ENCODE assay signal across 14 cellular contexts in the genomic region with DNA sequence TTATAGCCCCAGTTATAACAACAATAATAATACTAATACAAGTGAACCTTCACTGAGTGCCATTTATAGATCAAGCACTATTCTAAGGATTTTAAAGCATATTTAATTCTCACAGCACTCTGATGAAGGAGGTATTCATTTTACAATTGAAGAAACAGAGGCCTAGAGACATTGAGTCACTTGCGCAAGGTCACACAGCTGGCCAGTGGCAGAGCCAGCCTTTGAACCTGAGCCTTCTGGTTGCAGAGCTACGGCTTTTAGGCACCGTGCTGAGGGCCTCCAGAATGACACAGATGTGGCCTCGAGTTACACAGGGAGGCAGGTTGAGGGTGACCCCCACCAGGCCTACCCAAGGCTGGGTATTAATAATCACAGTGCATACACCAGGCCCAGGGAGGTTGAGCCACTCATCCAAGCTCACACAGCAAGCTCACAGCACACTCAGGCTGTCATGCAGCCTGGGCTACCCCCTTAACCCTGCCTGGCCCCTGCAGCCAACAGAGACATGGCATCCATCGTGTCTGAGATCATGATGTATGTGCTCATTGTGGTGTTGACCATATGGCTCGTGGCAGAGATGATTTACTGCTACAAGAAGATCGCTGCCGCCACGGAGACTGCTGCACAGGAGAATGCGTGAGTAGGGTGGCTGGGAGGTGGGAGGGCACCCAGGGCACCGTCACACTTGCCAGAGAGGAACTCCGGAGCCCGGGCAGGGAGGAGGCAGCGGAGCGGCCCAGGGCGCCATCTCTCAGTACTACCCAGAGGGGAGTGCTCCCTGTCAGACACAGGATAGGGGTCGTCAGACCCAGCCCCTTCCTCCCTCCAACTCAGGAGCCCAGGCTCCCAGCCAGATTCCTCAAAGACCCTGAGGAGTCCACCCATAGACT. TPM values are rescaled to one million over a fixed set of nuclear protein-coding genes. Genes with fewer than 3 reads are reported as not detected.
DNase-seq lines count a peak whose midpoint lies in the region; ATAC-seq, FAIRE-seq and TF ChIP-seq lines count a peak whose summit lies in the region.
"Had no signal": no experiment of that assay in that cellular context is flagged by ENCODE, and none has a peak within 500 bp of the region (broad histone marks: within the 10 kb centered on the region; RNA-seq: fewer than 3 reads in every experiment).

No MANE protein-coding gene starts in this region.

- H3K4me1 Mint-ChIP-seq in CD14-positive monocyte, result peaks cover 31% of the 10 kb centered on the region
- peaks cover 15 to 23% (median 18%) of the 10 kb centered on the region in 3 donors for H3K4me1 Mint-ChIP-seq in IgD-negative memory B cell
- H3K4me1 Mint-ChIP-seq in neural progenitor cell, result peaks cover 15% of the 10 kb centered on the region

- H3K4me3 Mint-ChIP-seq in CD14-positive monocyte (peak overlapping the region; percentile 52 to 76), IgD-negative memory B cell (peak overlapping the region in 3 of 4 donors; percentile 50 to 91 (median 86)), neural progenitor cell (peak overlapping the region; percentile 13)

- H3K36me3 ChIP-seq in GM12878 (ENCODE audit: control insufficient read depth in 2 of 2, insufficient read depth in 2 of 2, low read length in 1 of 2), result no peaks in the 10 kb centered on the region
- no peaks in the 10 kb centered on the region for H3K36me3 ChIP-seq in neural progenitor cell

- intact Hi-C loops in CD14-positive monocyte (cut with micrococcal nuclease), result no loop called here
- intact Hi-C loops in GM12878 (cut with micrococcal nuclease; ENCODE audit: unreplicated experiment), result no loop called here

- TF ChIP-seq CTCF in CD14-positive monocyte (IDR thresholded peaks at IDR 0.05) (no peak), GM12878 (IDR thresholded peaks at IDR 0.05 in 2 of 3, conservative IDR thresholded peaks at IDR 0.05 in 1 of 3; ENCODE audit: control insufficient read depth in 2 of 3, extremely low read depth in 1 of 3, insufficient read depth in 1 of 3, low read depth in 3 of 3, low read length in 3 of 3) (no peak), neural progenitor cell (IDR thresholded peaks at IDR 0.05) (no peak), RWPE1 (conservative IDR thresholded peaks at IDR 0.05; ENCODE audit: low read depth) (no peak)

- H3K27ac ChIP-seq in GM12878 (ENCODE audit: control insufficient read depth, insufficient read depth) (no peak overlapping the region), neural progenitor cell (no peak overlapping the region), RWPE1 (no peak overlapping the region)
- H3K27ac ChIP-seq: HL-60 had no signal

- ATAC-seq in GM12878, result peak; percentile 24
- ATAC-seq in HG02759 (IDR thresholded peaks at IDR 0.05; ENCODE audit: unreplicated experiment), result no peak
- ATAC-seq: esophagus mucosa had no signal

- POLR2A ChIA-PET in GM12878 (lab: Charles Lee), result no interaction called here
- POLR2A ChIA-PET in RWPE1 (lab: Yijun Ruan, JAX; ENCODE audit: low non-redundant PET), result no interaction called here

- peaks cover 0 to 2% (median 0%) of the 10 kb centered on the region in 7 donors for H3K9me3 Mint-ChIP-seq in CD14-positive monocyte
- H3K9me3 Mint-ChIP-seq in IgD-negative memory B cell, result no peaks in the 10 kb centered on the region
- no peaks in the 10 kb centered on the region for H3K9me3 Mint-ChIP-seq in neural progenitor cell

- no peaks in the 10 kb centered on the region for H3F3A ChIP-seq in neural progenitor cell (ENCODE audit: low read depth)

- H3K79me2 ChIP-seq in GM12878 (ENCODE audit: control insufficient read depth, insufficient read depth, low read length) (no peaks in the 10 kb centered on the region), neural progenitor cell (ENCODE audit: low read depth) (no peaks in the 10 kb centered on the region)

- TF ChIP-seq EP300 in GM12878 (IDR thresholded peaks at IDR 0.05; ENCODE audit: borderline replicate concordance in 1 of 2, control insufficient read depth in 1 of 2, low read depth in 2 of 2, low read length in 2 of 2), result no peak

- H3K9ac ChIP-seq in GM12878 (ENCODE audit: control insufficient read depth, insufficient read depth, low read length) (no peak overlapping the region), neural progenitor cell (no peak overlapping the region)

- FAIRE-seq in GM12878 (lab: Jason Lieb, UNC), result peak; percentile 38

- H4K20me1 ChIP-seq in GM12878 (ENCODE audit: control insufficient read depth, insufficient read depth) (no peaks in the 10 kb centered on the region), neural progenitor cell (ENCODE audit: low read depth) (no peaks in the 10 kb centered on the region)

- peaks cover 25 to 50% (median 36%) of the 10 kb centered on the region in 3 donors for H3K27me3 Mint-ChIP-seq in CD14-positive monocyte (ENCODE audit: low read depth in 3 of 3)
- H3K27me3 Mint-ChIP-seq in IgD-negative memory B cell, result peaks cover 11% of the 10 kb centered on the region
- peaks cover 12% of the 10 kb centered on the region for H3K27me3 Mint-ChIP-seq in neural progenitor cell (ENCODE audit: insufficient read depth, low read depth)

- H2AFZ ChIP-seq in GM12878 (ENCODE audit: control insufficient read depth, low read depth, low read length) (peak overlapping the region; percentile 39), neural progenitor cell (replicated peaks) (no peak overlapping the region)

- no peak for TF ChIP-seq POLR2A in GM12878 (IDR thresholded peaks at IDR 0.05; ENCODE audit: low read depth, low read length)

- 59% methylated on average over 16 of the region's 17 CpGs for WGBS in GM12878 (ENCODE audit: insufficient coverage, insufficient replicate concordance, low lambda C conversion rate, missing lambda C conversion rate)

- H3K27me3 ChIP-seq in GM12878 (replicated peaks in 1 of 2; ENCODE audit: control insufficient read depth in 2 of 2, insufficient read depth in 2 of 2, low read length in 1 of 2) (peaks cover 0 to 5% of the 10 kb centered on the region in 2 experiments; a peak in 3 of 4 replicates), neural progenitor cell (no peaks in the 10 kb centered on the region)

- in situ Hi-C loops in GM12878 (cut with MboI), result no loop called here

- SMC1A ChIA-PET in GM12878 (lab: Charles Lee; ENCODE audit: uncharacterized antibody, unreplicated experiment), result interaction anchor here (0.9 kb wide), 1 partner anchor 28 kb away, joined by 3 read pairs; no protein-coding TSS in a partner anchor

- TF ChIP-seq RAD21 in GM12878 (IDR thresholded peaks at IDR 0.05; ENCODE audit: insufficient read depth, low read depth, low read length), result no peak

- H3K4me2 ChIP-seq in GM12878 (ENCODE audit: control insufficient read depth, insufficient read depth), result peak overlapping the region; percentile 41; the same call in 1 of the 2 replicates
- H3K4me2 ChIP-seq in neural progenitor cell, result no peak overlapping the region

- no peak for DNase-seq in CD14-positive monocyte (ENCODE audit: low spot score)
- DNase-seq in GM12878 (ENCODE audit: low read depth, low spot score), result no peak
- DNase-seq in neural progenitor cell (ENCODE audit: low spot score), result no peak
- no peak for DNase-seq in stimulated activated CD4-positive, alpha-beta T cell treated with anti-CD3 and anti-CD28 coated beads, Interleukin-1b, Interleukin-23, amount 100 ng/mL, for 48 hours
- DNase-seq in RWPE1 (ENCODE audit: low spot score), result no peak
- DNase-seq in globus pallidus (ENCODE audit: low spot score), result no peak
- DNase-seq: HCEC 1CT, NCI-H187 had no signal

- H3K36me3 Mint-ChIP-seq in CD14-positive monocyte, result peaks cover 0 to 7% of the 10 kb centered on the region in 2 donors
- H3K36me3 Mint-ChIP-seq in IgD-negative memory B cell, result no peaks in the 10 kb centered on the region
- H3K36me3 Mint-ChIP-seq in neural progenitor cell, result no peaks in the 10 kb centered on the region

- CTCF ChIA-PET in GM12878 (lab: Yijun Ruan, JAX), result interaction anchor here (1.1 to 2.0 kb wide), 4 partner anchors 8 to 75 kb away, joined by 3 to 5 read pairs (median 4); no protein-coding TSS in a partner anchor
- CTCF ChIA-PET in RWPE1 (lab: Yijun Ruan, JAX), result interaction anchor here (0.7 to 1.3 kb wide), 3 partner anchors 10 to 236 kb away, joined by 3 to 5 read pairs (median 3); no protein-coding TSS in a partner anchor

- no TSS peak for BruUV-seq in GM12878 (replicated peaks; lab: Mats Ljungman, UMichigan)

- no peaks in the 10 kb centered on the region for H3K9me3 ChIP-seq in GM12878 (replicated peaks; ENCODE audit: control insufficient read depth, insufficient read depth, low read length)
- no peaks in the 10 kb centered on the region for H3K9me3 ChIP-seq in neural progenitor cell (ENCODE audit: low read depth)
- H3K9me3 ChIP-seq: ascending aorta had no signal

- H3K4me1 ChIP-seq in GM12878 (ENCODE audit: control insufficient read depth, insufficient read depth, low read length) (peaks cover 13% of the 10 kb centered on the region), neural progenitor cell (peaks cover 14% of the 10 kb centered on the region)

- H3K27ac Mint-ChIP-seq in CD14-positive monocyte, result no peak overlapping the region
- H3K27ac Mint-ChIP-seq in IgD-negative memory B cell, result no peak overlapping the region
- no peak overlapping the region for H3K27ac Mint-ChIP-seq in neural progenitor cell

- RAD21 ChIA-PET in GM12878 (lab: Charles Lee; ENCODE audit: unreplicated experiment), result interaction anchor here (0.9 kb wide), 1 partner anchor 26 kb away, joined by 3 read pairs; no protein-coding TSS in a partner anchor

- no peak overlapping the region for H3K4me3 ChIP-seq in GM12878
- H3K4me3 ChIP-seq in neural progenitor cell, result no peak overlapping the region

RNA-seq across cellular contexts. Expression of a gene that starts 2.7 kb away (rescaled TPM):
- polyA plus RNA-seq in CD14-positive monocyte (not detected), IgD-negative memory B cell (not detected), GM12878 (2011; rRNA removed) (not detected in 2 replicates), GM12878 (2014; fragmentation: Illumina TruSeq; extraction: Trizol) (not detected in 2 replicates), GM12878 (2014; fragmentation: Nextera tagmentation; extraction: Ambion mirVana) (not detected), GM12878 (2014; rRNA removed) (0.16 TPM in 1 of 2 replicates, not detected in the other), GM12878 (2016; fragmentation: Nextera tagmentation; extraction: Ambion mirVana) (under 1 TPM in 1 of 2 experiments, not detected in 1; 0.35 TPM)
- total RNA-seq in GM12878 (2013; cell fraction: nucleolus; rRNA removed), result not detected in 2 replicates
- total RNA-seq in GM12878 (2014; rRNA removed) (not detected in 2 replicates), GM12878 (2014; rRNA removed; fragmentation: Illumina TruSeq; extraction: Trizol) (not detected in 2 replicates), GM12878 (2021) (0.13 and 0.21 TPM in 2 replicates), neural progenitor cell (ENCODE audit: low replicate concordance) (0.30 and 2.2 TPM in 2 replicates)
- polyA plus RNA-seq in GM12878 (2011; ENCODE audit: low read depth), result not detected
- polyA plus RNA-seq in GM12878 (2011; cell fraction: cytosol; rRNA removed), result not detected in 2 replicates
- polyA plus RNA-seq in GM12878 (2011; cell fraction: nucleus; rRNA removed), result 0.12 TPM in 1 of 2 replicates, not detected in the other
- polyA plus RNA-seq in GM12878 (2012), result not detected in 2 replicates
- polyA minus RNA-seq in GM12878 (2011; rRNA and poly(A)+ RNA removed), result not detected in 2 replicates
- polyA minus RNA-seq in GM12878 (2011; cell fraction: cytosol; rRNA and poly(A)+ RNA removed), result not detected in 2 replicates
- polyA minus RNA-seq in GM12878 (2011; cell fraction: nucleus; rRNA and poly(A)+ RNA removed), result not detected in 2 replicates
- total RNA-seq: Daoy, esophagus mucosa had no signal

RNA-seq across cellular contexts. Expression of a gene that starts 8.6 kb away (rescaled TPM):
- polyA plus RNA-seq in CD14-positive monocyte, result under 1 TPM in 1 of 2 donors, not detected in 1; 0.08 TPM
- not detected for polyA plus RNA-seq in IgD-negative memory B cell
- 0.50 and 0.73 TPM in 2 replicates for total RNA-seq in GM12878 (2013; cell fraction: nucleolus; rRNA removed)
- 0.06 and 0.16 TPM in 2 replicates for total RNA-seq in GM12878 (2014; rRNA removed)
- total RNA-seq in GM12878 (2014; rRNA removed; fragmentation: Illumina TruSeq; extraction: Trizol), result 0.04 TPM in 1 of 2 replicates, not detected in the other
- 0.27 and 0.33 TPM in 2 replicates for total RNA-seq in GM12878 (2021)
- polyA plus RNA-seq in GM12878 (2011; ENCODE audit: low read depth), result 0.07 TPM
- polyA plus RNA-seq in GM12878 (2011; rRNA removed), result 0.04 and 0.11 TPM in 2 replicates
- 0.09 and 0.15 TPM in 2 replicates for polyA plus RNA-seq in GM12878 (2011; cell fraction: cytosol; rRNA removed)
- 0.79 and 0.83 TPM in 2 replicates for polyA plus RNA-seq in GM12878 (2011; cell fraction: nucleus; rRNA removed)
- 0.15 and 0.16 TPM in 2 replicates for polyA plus RNA-seq in GM12878 (2012)
- 0.13 and 0.62 TPM in 2 replicates for polyA plus RNA-seq in GM12878 (2014; fragmentation: Illumina TruSeq; extraction: Trizol)
- polyA plus RNA-seq in GM12878 (2014; fragmentation: Nextera tagmentation; extraction: Ambion mirVana), result not detected
- 0.34 and 0.54 TPM in 2 replicates for polyA plus RNA-seq in GM12878 (2014; rRNA removed)
- polyA plus RNA-seq in GM12878 (2016; fragmentation: Nextera tagmentation; extraction: Ambion mirVana), result under 1 TPM in 1 of 2 experiments, not detected in 1; 0.08 TPM
- 0.07 and 0.26 TPM in 2 replicates for polyA minus RNA-seq in GM12878 (2011; rRNA and poly(A)+ RNA removed)
- not detected in 2 replicates for polyA minus RNA-seq in GM12878 (2011; cell fraction: cytosol; rRNA and poly(A)+ RNA removed)
- polyA minus RNA-seq in GM12878 (2011; cell fraction: nucleus; rRNA and poly(A)+ RNA removed), result 0.12 and 0.29 TPM in 2 replicates
- total RNA-seq in neural progenitor cell (ENCODE audit: low replicate concordance), result 2.2 and 3.9 TPM in 2 replicates

RNA-seq across cellular contexts. Expression of a gene that starts 38.7 kb away (rescaled TPM):
- polyA plus RNA-seq in CD14-positive monocyte, result 10 to 100 TPM in 1 of 2 donors, 1 to 10 TPM in 1; 9.3 to 15.1 TPM
- 18.1 TPM for polyA plus RNA-seq in IgD-negative memory B cell
- 208 and 225 TPM in 2 replicates for total RNA-seq in GM12878 (2013; cell fraction: nucleolus; rRNA removed)
- 36.1 and 41.9 TPM in 2 replicates for total RNA-seq in GM12878 (2014; rRNA removed)
- total RNA-seq in GM12878 (2014; rRNA removed; fragmentation: Illumina TruSeq; extraction: Trizol), result 14.8 and 16.9 TPM in 2 replicates
- 69.1 and 71.0 TPM in 2 replicates for total RNA-seq in GM12878 (2021)
- 20.0 TPM for polyA plus RNA-seq in GM12878 (2011; ENCODE audit: low read depth)
- polyA plus RNA-seq in GM12878 (2011; rRNA removed), result 32.2 and 60.8 TPM in 2 replicates
- 67.4 and 69.1 TPM in 2 replicates for polyA plus RNA-seq in GM12878 (2011; cell fraction: cytosol; rRNA removed)
- polyA plus RNA-seq in GM12878 (2011; cell fraction: nucleus; rRNA removed), result 169 and 199 TPM in 2 replicates
- 48.1 and 61.6 TPM in 2 replicates for polyA plus RNA-seq in GM12878 (2012)
- 21.9 and 32.7 TPM in 2 replicates for polyA plus RNA-seq in GM12878 (2014; fragmentation: Illumina TruSeq; extraction: Trizol)
- polyA plus RNA-seq in GM12878 (2014; fragmentation: Nextera tagmentation; extraction: Ambion mirVana), result 1 to 10 TPM in 1 of 2 experiments, under 1 TPM in 1; 0.79 to 2.0 TPM
- 73.6 and 79.8 TPM in 2 replicates for polyA plus RNA-seq in GM12878 (2014; rRNA removed)
- polyA plus RNA-seq in GM12878 (2016; fragmentation: Nextera tagmentation; extraction: Ambion mirVana), result 10 to 100 TPM; 22.1 to 37.9 TPM
- polyA minus RNA-seq in GM12878 (2011; rRNA and poly(A)+ RNA removed), result 47.9 and 85.8 TPM in 2 replicates
- polyA minus RNA-seq in GM12878 (2011; cell fraction: cytosol; rRNA and poly(A)+ RNA removed), result 31.1 and 31.4 TPM in 2 replicates
- polyA minus RNA-seq in GM12878 (2011; cell fraction: nucleus; rRNA and poly(A)+ RNA removed), result 29.5 and 41.4 TPM in 2 replicates
- 27.2 and 51.0 TPM in 2 replicates for total RNA-seq in neural progenitor cell (ENCODE audit: low replicate concordance)

Comparison
In these comparisons a context has a peak if more than half of its experiments do, and no peak if none do; other contexts are left out.
1. H3K4me3 Mint-ChIP-seq: peak in every context shown above with its lines; median percentile 86 in IgD-negative memory B cell; 64 in CD14-positive monocyte; 13 in neural progenitor cell.